In genomic region chr6:10434235-10434634, GRCh38 we compare ENCODE assay signal across 1 cellular context.
TF ChIP-seq lines count a peak whose summit lies in the region.

No MANE protein-coding gene starts in this region.

TF ChIP-seq in HepG2, 621 proteins besides CTCF, POLR2A, EP300 and RAD21 (continued from another document):
- no peak for TF ChIP-seq MTERF4 (CRISPR knock-in tag; IDR thresholded peaks at IDR 0.05)
